10 cellular contexts compared by ENCODE assay signal in the genomic region with DNA sequence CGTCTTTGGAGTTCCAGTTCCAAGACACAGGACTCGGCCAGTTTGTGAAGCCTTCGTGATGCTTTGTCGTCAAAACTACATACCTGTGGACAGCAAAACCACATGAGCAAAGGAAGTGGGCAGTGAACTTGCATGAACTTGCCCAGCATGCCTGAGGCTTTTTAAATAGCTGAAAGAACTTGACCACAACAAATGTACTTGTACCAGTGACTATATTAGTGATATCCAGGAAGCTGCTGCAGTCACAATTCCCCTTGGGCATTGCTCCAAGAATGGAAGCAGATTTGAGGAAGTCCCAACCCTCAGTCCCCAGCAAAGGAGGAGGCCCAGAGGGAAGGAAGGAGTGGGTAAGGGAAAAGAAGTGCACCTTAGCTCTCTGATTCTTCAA. TPM values are rescaled to one million over a fixed set of nuclear protein-coding genes. Genes with fewer than 3 reads are reported as not detected.
DNase-seq lines count a peak whose midpoint lies in the region; ATAC-seq, FAIRE-seq and TF ChIP-seq lines count a peak whose summit lies in the region.
"Had no signal": no experiment of that assay in that cellular context is flagged by ENCODE, and none has a peak within 500 bp of the region (broad histone marks: within the 10 kb centered on the region; RNA-seq: fewer than 3 reads in every experiment).

No MANE protein-coding gene starts in this region.

- TF ChIP-seq CTCF in fibroblast of pulmonary artery (IDR thresholded peaks at IDR 0.05; ENCODE audit: low read length, missing control alignments) = no peak

- FAIRE-seq in urothelium cell line (lab: Jason Lieb, UNC) = peak; percentile 20

- H3K9me3 ChIP-seq in SJCRH30 (replicated peaks) = no peaks in the 10 kb centered on the region

- intact Hi-C loops in Right ventricle myocardium inferior (cut with DNase I) = loop anchor here (5.0 kb wide), 2 partner anchors 38 to 63 kb away; a partner anchor contains a TSS
- intact Hi-C loops in left cardiac atrium (cut with DNase I) = loop anchor here in 1 of 2 donors (5.0 kb wide), 2 partner anchors 58 to 93 kb away; no protein-coding TSS in a partner anchor

- peak; percentile 7 for ATAC-seq in Right ventricle myocardium inferior
- no peak for ATAC-seq in left cardiac atrium
- no peak for ATAC-seq in HG02981 (IDR thresholded peaks at IDR 0.05; ENCODE audit: unreplicated experiment)
- ATAC-seq: naive thymus-derived CD8-positive, alpha-beta T cell had no signal

- H3K27ac ChIP-seq in SJCRH30 = no peak overlapping the region

- H3K27me3 ChIP-seq in SJCRH30 (peaks cover 3% of the 10 kb centered on the region; the same call in 1 of the 2 replicates), H7 (ENCODE audit: control insufficient read depth, insufficient read depth, low read length) (peaks cover 25% of the 10 kb centered on the region)

- H3K4me1 ChIP-seq in SJCRH30 = peaks cover 11% of the 10 kb centered on the region

- H3K36me3 ChIP-seq in SJCRH30 (no peaks in the 10 kb centered on the region), H7 (replicated peaks; ENCODE audit: control insufficient read depth, insufficient read depth, low read length) (no peaks in the 10 kb centered on the region)

- H3K4me3 ChIP-seq in SJCRH30 (no peak overlapping the region), fibroblast of pulmonary artery (replicated peaks; ENCODE audit: low read depth, low read length) (no peak overlapping the region), H7 (ENCODE audit: insufficient read depth, low read depth, low read length) (no peak overlapping the region)

- DNase-seq in Right ventricle myocardium inferior (ENCODE audit: missing footprints) = no peak
- DNase-seq in left cardiac atrium = no peak
- DNase-seq in SJCRH30 = peak; percentile 78 to 82
- peak; percentile 10 for DNase-seq in fibroblast of pulmonary artery (ENCODE audit: low read depth)
- peak; percentile 79 for DNase-seq in urothelium cell line (ENCODE audit: low spot score)
- no peak for DNase-seq in effector CD4-positive, alpha-beta T cell
- no peak for DNase-seq in H7
- DNase-seq: activated T-cell treated with anti-CD3 and anti-CD28 coated beads for 4 hours; naive thymus-derived CD8-positive, alpha-beta T cell had no signal

RNA-seq across cellular contexts. Expression of a gene that starts 2.6 kb away (rescaled TPM):
- 12.2 TPM for total RNA-seq in Right ventricle myocardium inferior
- total RNA-seq in left cardiac atrium = 10 to 100 TPM; 17.0 to 19.9 TPM
- total RNA-seq in SJCRH30 (2014; rRNA removed; shearing (Covaris generic)) = 0.18 TPM in 1 of 2 replicates, not detected in the other
- 8.2 and 10.8 TPM in 2 replicates for total RNA-seq in H7 (2014; rRNA removed; shearing (Covaris generic))

RNA-seq across cellular contexts. Expression of a gene that starts 40.3 kb away (rescaled TPM):
- 32.8 TPM for total RNA-seq in Right ventricle myocardium inferior
- total RNA-seq in left cardiac atrium = 10 to 100 TPM; 23.1 to 23.4 TPM
- 8.8 and 9.2 TPM in 2 replicates for total RNA-seq in SJCRH30 (2014; rRNA removed; shearing (Covaris generic))
- 35.8 and 53.1 TPM in 2 replicates for total RNA-seq in H7 (2014; rRNA removed; shearing (Covaris generic))

RNA-seq across cellular contexts. Expression of a gene that starts 47.6 kb away (rescaled TPM):
- not detected for total RNA-seq in Right ventricle myocardium inferior
- total RNA-seq in left cardiac atrium = not detected
- total RNA-seq in SJCRH30 (2014; rRNA removed; shearing (Covaris generic)) = not detected in 2 replicates
- not detected in 2 replicates for total RNA-seq in H7 (2014; rRNA removed; shearing (Covaris generic))

Comparison
In these comparisons a context has a peak if more than half of its experiments do, and no peak if none do; other contexts are left out.
1. DNase-seq: peak in SJCRH30 (2 of 2), fibroblast of pulmonary artery (single experiment) and urothelium cell line (single experiment); none in Right ventricle myocardium inferior (single experiment), left cardiac atrium (single experiment), effector CD4-positive, alpha-beta T cell (single experiment) and H7 (single experiment).